ENCODE assay signal across 15 cellular contexts in the genomic region with DNA sequence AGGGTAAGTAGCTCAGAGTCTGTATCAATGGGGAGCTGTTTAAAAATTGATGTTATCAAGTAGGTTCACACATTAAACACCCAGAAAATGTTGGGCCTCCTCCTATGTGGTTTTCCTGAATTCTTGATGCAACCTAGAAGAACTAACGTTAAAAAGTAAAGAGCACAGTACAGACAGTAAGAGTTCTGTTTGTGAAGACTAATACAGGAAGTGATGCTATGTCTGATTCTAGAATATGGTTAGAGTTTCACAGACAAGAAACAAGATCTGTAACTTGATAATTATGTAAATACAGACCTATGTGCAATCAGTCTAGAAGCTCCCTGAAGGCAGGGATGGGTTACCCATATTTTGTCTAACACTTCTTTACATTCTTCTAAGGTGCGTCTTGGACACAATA.
DNase-seq lines count a peak whose midpoint lies in the region; ATAC-seq and TF ChIP-seq lines count a peak whose summit lies in the region.
"Had no signal": no experiment of that assay in that cellular context is flagged by ENCODE, and none has a peak within 500 bp of the region (broad histone marks: within the 10 kb centered on the region; RNA-seq: fewer than 3 reads in every experiment).

No MANE protein-coding gene starts in this region.

- H3K36me3 ChIP-seq in KOPT-K1 (ENCODE audit: insufficient read depth, low read length), result no peaks in the 10 kb centered on the region

- CTCF ChIA-PET in activated CD8-positive, alpha-beta memory T cell treated with anti-CD3 and anti-CD28 coated beads, Interleukin-2, amount 10 ng/mL, durations not matched to agents 7 days and 5 days (lab: Charles Lee), result interaction anchor here (1.2 kb wide), 1 partner anchor 163 kb away, joined by 3 read pairs; no protein-coding TSS in a partner anchor

- H3K9me3 Mint-ChIP-seq in activated CD8-positive, alpha-beta memory T cell treated with anti-CD3 and anti-CD28 coated beads, Interleukin-2, amount 10 ng/mL, durations not matched to agents 7 days and 5 days (ENCODE audit: low read depth), result peaks cover 11% of the 10 kb centered on the region
- peaks cover 58% of the 10 kb centered on the region for H3K9me3 Mint-ChIP-seq in activated T-helper 2 cell treated with anti-CD3 and anti-CD28 coated beads, Interferon-gamma antibody, Interleukin-2, Interleukin-4, amounts not matched to agents 10 μg/mL and 5 μg/mL and 100 μg/mL, durations not matched to agents 14 hours and 24 hours and 36 hours
- no peaks in the 10 kb centered on the region for H3K9me3 Mint-ChIP-seq in nephron

- peaks cover 34% of the 10 kb centered on the region for H3K36me3 Mint-ChIP-seq in activated CD8-positive, alpha-beta memory T cell treated with anti-CD3 and anti-CD28 coated beads, Interleukin-2, amount 10 ng/mL, durations not matched to agents 7 days and 5 days
- H3K36me3 Mint-ChIP-seq in activated T-helper 2 cell treated with anti-CD3 and anti-CD28 coated beads, Interferon-gamma antibody, Interleukin-2, Interleukin-4, amounts not matched to agents 10 μg/mL and 5 μg/mL and 100 μg/mL, durations not matched to agents 14 hours and 24 hours and 36 hours (ENCODE audit: low read depth), result peaks cover 60% of the 10 kb centered on the region
- no peaks in the 10 kb centered on the region for H3K36me3 Mint-ChIP-seq in nephron (ENCODE audit: low read depth)

- no peak for TF ChIP-seq CTCF in nephron (IDR thresholded peaks at IDR 0.05; ENCODE audit: unreplicated experiment in 3 of 3)

- H3K4me1 Mint-ChIP-seq in activated CD8-positive, alpha-beta memory T cell treated with anti-CD3 and anti-CD28 coated beads, Interleukin-2, amount 10 ng/mL, durations not matched to agents 7 days and 5 days, result peaks cover 48% of the 10 kb centered on the region
- peaks cover 55% of the 10 kb centered on the region for H3K4me1 Mint-ChIP-seq in activated T-helper 2 cell treated with anti-CD3 and anti-CD28 coated beads, Interferon-gamma antibody, Interleukin-2, Interleukin-4, amounts not matched to agents 10 μg/mL and 5 μg/mL and 100 μg/mL, durations not matched to agents 14 hours and 24 hours and 36 hours (ENCODE audit: low read depth)
- H3K4me1 Mint-ChIP-seq in nephron, result peaks cover 88% of the 10 kb centered on the region

- peaks cover 50% of the 10 kb centered on the region for H3K9me3 ChIP-seq in KOPT-K1 (ENCODE audit: insufficient read depth, low read length, poor library complexity, severe bottlenecking)

- peak overlapping the region; percentile 49 for H3K27ac ChIP-seq in KOPT-K1 (ENCODE audit: low read depth, low read length, poor library complexity, severe bottlenecking)
- H3K27ac ChIP-seq: KMS-11 had no signal

- H3K4me3 Mint-ChIP-seq in activated CD8-positive, alpha-beta memory T cell treated with anti-CD3 and anti-CD28 coated beads, Interleukin-2, amount 10 ng/mL, durations not matched to agents 7 days and 5 days, result no peak overlapping the region
- H3K4me3 Mint-ChIP-seq in activated T-helper 2 cell treated with anti-CD3 and anti-CD28 coated beads, Interferon-gamma antibody, Interleukin-2, Interleukin-4, amounts not matched to agents 10 μg/mL and 5 μg/mL and 100 μg/mL, durations not matched to agents 14 hours and 24 hours and 36 hours (ENCODE audit: low read depth), result no peak overlapping the region
- H3K4me3 Mint-ChIP-seq in nephron, result no peak overlapping the region
- H3K4me3 Mint-ChIP-seq: stimulated activated naive CD8-positive, alpha-beta T cell treated with anti-CD3 and anti-CD28 coated beads, Interleukin-15, Interleukin-2, amounts not matched to agents 100 ng/mL and 50 ng/mL, for 24 hours had no signal

- ATAC-seq in activated CD8-positive, alpha-beta memory T cell treated with anti-CD3 and anti-CD28 coated beads, Interleukin-2, amount 10 ng/mL, durations not matched to agents 7 days and 5 days, result peak; percentile 35
- ATAC-seq: HCT116 had no signal

- no peak for DNase-seq in activated CD8-positive, alpha-beta memory T cell treated with anti-CD3 and anti-CD28 coated beads, Interleukin-2, amount 10 ng/mL, durations not matched to agents 7 days and 5 days
- DNase-seq in activated CD8-positive, alpha-beta memory T cell treated with anti-CD3 and anti-CD28 coated beads for 24 hours, result no peak
- no peak for DNase-seq in activated T-helper 2 cell treated with anti-CD3 and anti-CD28 coated beads, Interferon-gamma antibody, Interleukin-2, Interleukin-4, amounts not matched to agents 10 μg/mL and 5 μg/mL and 100 μg/mL, durations not matched to agents 14 hours and 24 hours and 36 hours (ENCODE audit: low spot score)
- DNase-seq in RKO (ENCODE audit: low spot score) (no peak), LoVo (ENCODE audit: low spot score) (no peak), middle frontal gyrus (ENCODE audit: extremely low spot score, low spot score) (no peak)
- DNase-seq: mesendoderm, NCI-H187, NCI-H69, RPMI8226 had no signal

- H3K27ac Mint-ChIP-seq in activated CD8-positive, alpha-beta memory T cell treated with anti-CD3 and anti-CD28 coated beads, Interleukin-2, amount 10 ng/mL, durations not matched to agents 7 days and 5 days, result peak overlapping the region; percentile 22
- H3K27ac Mint-ChIP-seq in activated T-helper 2 cell treated with anti-CD3 and anti-CD28 coated beads, Interferon-gamma antibody, Interleukin-2, Interleukin-4, amounts not matched to agents 10 μg/mL and 5 μg/mL and 100 μg/mL, durations not matched to agents 14 hours and 24 hours and 36 hours, result peak overlapping the region; percentile 51
- peak overlapping the region in 2 of 3 experiments; percentile 38 to 91 for H3K27ac Mint-ChIP-seq in nephron
- H3K27ac Mint-ChIP-seq: stimulated activated naive CD8-positive, alpha-beta T cell treated with anti-CD3 and anti-CD28 coated beads, Interleukin-15, Interleukin-2, amounts not matched to agents 100 ng/mL and 50 ng/mL, for 24 hours had no signal

- H3K27me3 Mint-ChIP-seq in activated CD8-positive, alpha-beta memory T cell treated with anti-CD3 and anti-CD28 coated beads, Interleukin-2, amount 10 ng/mL, durations not matched to agents 7 days and 5 days, result no peaks in the 10 kb centered on the region
- H3K27me3 Mint-ChIP-seq in activated T-helper 2 cell treated with anti-CD3 and anti-CD28 coated beads, Interferon-gamma antibody, Interleukin-2, Interleukin-4, amounts not matched to agents 10 μg/mL and 5 μg/mL and 100 μg/mL, durations not matched to agents 14 hours and 24 hours and 36 hours (ENCODE audit: low read depth), result no peaks in the 10 kb centered on the region
- H3K27me3 Mint-ChIP-seq in nephron (ENCODE audit: low read depth), result no peaks in the 10 kb centered on the region
- H3K27me3 Mint-ChIP-seq: stimulated activated naive CD8-positive, alpha-beta T cell treated with anti-CD3 and anti-CD28 coated beads, Interleukin-15, Interleukin-2, amounts not matched to agents 100 ng/mL and 50 ng/mL, for 24 hours had no signal

- intact Hi-C loops in activated T-helper 2 cell treated with anti-CD3 and anti-CD28 coated beads, Interferon-gamma antibody, Interleukin-2, Interleukin-4, amounts not matched to agents 10 μg/mL and 5 μg/mL and 100 μg/mL, durations not matched to agents 14 hours and 24 hours and 36 hours (cut with micrococcal nuclease), result loop anchor here (1.0 to 5.0 kb wide), 2 partner anchors 43 to 213 kb away; a partner anchor contains a TSS
